ENCODE assay signal across 23 cellular contexts in genomic region chr22:46618667-46619066, GRCh38. TPM values are rescaled to one million over a fixed set of nuclear protein-coding genes. Genes with fewer than 3 reads are reported as not detected.
DNase-seq lines count a peak whose midpoint lies in the region; ATAC-seq, FAIRE-seq and TF ChIP-seq lines count a peak whose summit lies in the region.
"Had no signal": no experiment of that assay in that cellular context is flagged by ENCODE, and none has a peak within 500 bp of the region (broad histone marks: within the 10 kb centered on the region; RNA-seq: fewer than 3 reads in every experiment).

No MANE protein-coding gene starts in this region.

- intact Hi-C loops in dendritic cell treated with granulocyte-macrophage colony-stimulating factor and Interleukin-4, amounts not matched to agents 40 ng/mL and 50 ng/mL, for 4 days (cut with micrococcal nuclease), result no loop called here
- intact Hi-C loops in sciatic nerve (cut with DNase I), result no loop called here

- H3K9me3 ChIP-seq in DND-41 (ENCODE audit: insufficient read depth, low read length, severe bottlenecking), result no peaks in the 10 kb centered on the region
- H3K9me3 ChIP-seq: suprapubic skin had no signal

- H3K27me3 ChIP-seq in DND-41 (ENCODE audit: insufficient read depth, low read length, poor library complexity), result no peaks in the 10 kb centered on the region
- H3K27me3 ChIP-seq: suprapubic skin had no signal

- no peak for FAIRE-seq in GM19239 (lab: Jason Lieb, UNC)
- FAIRE-seq: HTR-8/SVneo had no signal

- DNase-seq in DND-41 (no peak), left lobe of liver (ENCODE audit: low spot score) (no peak), sciatic nerve (ENCODE audit: low spot score) (no peak), G401 (ENCODE audit: low spot score) (no peak), GM19239 (ENCODE audit: insufficient read length, low spot score) (no peak), GM13976 (ENCODE audit: low spot score) (no peak), NCI-H146 (lab: John Stamatoyannopoulos, UW) (no peak)
- DNase-seq: amygdala; CD8-positive, alpha-beta memory T cell; cerebellar nuclear complex; endodermal cell; GOT3; head of caudate nucleus; NCI-H1105; NCI-H2107; NCI-H524 treated with DMSO at 0.1 percent for 48 hours; SIG-M5; T-helper 1 cell had no signal

- H3K27ac ChIP-seq in DND-41 (ENCODE audit: low read length), result peak overlapping the region; percentile 98
- H3K27ac ChIP-seq: suprapubic skin, VCaP had no signal

- H2AFZ ChIP-seq in DND-41 (ENCODE audit: low read depth, low read length), result no peak overlapping the region

- H3K36me3 ChIP-seq in DND-41 (ENCODE audit: insufficient read depth, low read length), result peaks cover 38% of the 10 kb centered on the region
- H3K36me3 ChIP-seq: suprapubic skin had no signal

- peak overlapping the region in 1 of 2 experiments; percentile 51; a peak in 2 of 4 replicates for H3K4me3 ChIP-seq in DND-41 (ENCODE audit: low read depth in 1 of 2, low read length in 2 of 2)
- H3K4me3 ChIP-seq: suprapubic skin had no signal

- peak overlapping the region; percentile 62 for H3K4me2 ChIP-seq in DND-41 (ENCODE audit: insufficient read depth, low read length)

- peak overlapping the region; percentile 68 for H3K9ac ChIP-seq in DND-41 (ENCODE audit: low read depth, low read length)

- in situ Hi-C loops in G401 (cut with HindIII; ENCODE audit: low sequenced_read_pairs), result no loop called here
- in situ Hi-C loops in GM13976 (cut with MboI; ENCODE audit: low sequenced_read_pairs, unreplicated experiment), result no loop called here

- H3K27me3 Mint-ChIP-seq in dendritic cell treated with granulocyte-macrophage colony-stimulating factor and Interleukin-4, amounts not matched to agents 40 ng/mL and 50 ng/mL, for 4 days, result no peaks in the 10 kb centered on the region
- H3K27me3 Mint-ChIP-seq: CD8-positive, alpha-beta memory T cell had no signal

- peaks cover 89% of the 10 kb centered on the region for H3K79me2 ChIP-seq in DND-41 (ENCODE audit: insufficient read depth, low read length)

- H3K36me3 Mint-ChIP-seq in dendritic cell treated with granulocyte-macrophage colony-stimulating factor and Interleukin-4, amounts not matched to agents 40 ng/mL and 50 ng/mL, for 4 days (ENCODE audit: low read depth), result peaks cover 18% of the 10 kb centered on the region
- H3K36me3 Mint-ChIP-seq: CD8-positive, alpha-beta memory T cell; mesothelial cell of epicardium had no signal

- H3K4me1 Mint-ChIP-seq in dendritic cell treated with granulocyte-macrophage colony-stimulating factor and Interleukin-4, amounts not matched to agents 40 ng/mL and 50 ng/mL, for 4 days (ENCODE audit: low read depth), result peaks cover 77% of the 10 kb centered on the region

- peaks cover 81% of the 10 kb centered on the region for H3K4me1 ChIP-seq in DND-41 (ENCODE audit: insufficient read depth, low read length)

- ATAC-seq in DND-41 (ENCODE audit: insufficient read depth, low read depth), result no peak
- peak; percentile 36 for ATAC-seq in left lobe of liver
- ATAC-seq in sciatic nerve, result peak; percentile 8

- TF ChIP-seq CTCF in DND-41 (IDR thresholded peaks at IDR 0.05; ENCODE audit: borderline replicate concordance, extremely low read depth, low read length, poor library complexity, severe bottlenecking) (no peak), GM13976 (IDR thresholded peaks at IDR 0.05; ENCODE audit: borderline replicate concordance, control extremely low read depth, extremely low read depth, insufficient read depth, missing control alignments) (no peak)

- H4K20me1 ChIP-seq in DND-41 (ENCODE audit: insufficient read depth, low read length), result peaks cover 28% of the 10 kb centered on the region

- H3K27ac Mint-ChIP-seq in dendritic cell treated with granulocyte-macrophage colony-stimulating factor and Interleukin-4, amounts not matched to agents 40 ng/mL and 50 ng/mL, for 4 days, result peak overlapping the region; percentile 68

- H3K9me3 Mint-ChIP-seq in dendritic cell treated with granulocyte-macrophage colony-stimulating factor and Interleukin-4, amounts not matched to agents 40 ng/mL and 50 ng/mL, for 4 days, result no peaks in the 10 kb centered on the region
- H3K9me3 Mint-ChIP-seq: CD8-positive, alpha-beta memory T cell; endodermal cell; mesothelial cell of epicardium had no signal

- H3K4me3 Mint-ChIP-seq in dendritic cell treated with granulocyte-macrophage colony-stimulating factor and Interleukin-4, amounts not matched to agents 40 ng/mL and 50 ng/mL, for 4 days, result no peak overlapping the region
- H3K4me3 Mint-ChIP-seq: CD8-positive, alpha-beta memory T cell; endodermal cell; mesothelial cell of epicardium had no signal

RNA-seq across cellular contexts. Expression of gene GRAMD4, which starts 1.5 kb away (rescaled TPM):
- total RNA-seq in left lobe of liver (42.5 TPM), sciatic nerve (51.5 TPM)
- 23.5 and 45.4 TPM in 2 replicates for total RNA-seq in G401 (2014; rRNA removed; shearing (Covaris generic))
